Comparison of ENCODE assay signal across 21 cellular contexts in genomic region chr9:105027082-105027481, GRCh38.
"Had no signal": no experiment of that assay in that cellular context is flagged by ENCODE, and none has a peak within 500 bp of the region (broad histone marks: within the 10 kb centered on the region; RNA-seq: fewer than 3 reads in every experiment).

No MANE protein-coding gene starts in this region.

- DNase-seq: activated CD4-positive, alpha-beta T cell treated with anti-CD3 and anti-CD28 coated beads for 36 hours; activated CD4-positive, alpha-beta T cell treated with anti-CD3 and anti-CD28 coated beads, Interleukin-2, amount 50 U/mL, for 48 hours; activated effector memory CD4-positive, alpha-beta T cell treated with anti-CD3 and anti-CD28 coated beads, Interleukin-2, amount 50 U/mL, for 16 hours; activated naive CD4-positive, alpha-beta T cell treated with anti-CD3 and anti-CD28 coated beads, Interleukin-2, amount 10 ng/mL, durations not matched to agents 7 days and 5 days; activated T-cell treated with anti-CD3 and anti-CD28 coated beads, Interleukin-2, amount 50 U/mL, for 48 hours; amygdala; effector CD8-positive, alpha-beta T cell; kidney; naive thymus-derived CD4-positive, alpha-beta T cell; ovary; right cardiac atrium; stimulated activated CD4-positive, alpha-beta T cell treated with anti-CD3 and anti-CD28 coated beads, Interleukin-12 subunit alpha, Interleukin-12 subunit beta, amount 100 ng/mL, for 4 hours; stimulated activated CD4-positive, alpha-beta T cell treated with anti-CD3 and anti-CD28 coated beads, Interleukin-4, amount 100 ng/mL, for 4 hours; stimulated activated naive CD8-positive, alpha-beta T cell treated with anti-CD3 and anti-CD28 coated beads, Interleukin-15, Interleukin-2, amounts not matched to agents 100 U/mL and 50 U/mL, for 24 hours; T-helper 9 cell; thyroid gland had no signal

- H3K27ac ChIP-seq: cardiac muscle cell, foreskin keratinocyte, ovary, prostate gland, thyroid gland had no signal

- H3K4me1 ChIP-seq: foreskin keratinocyte, prostate gland, thyroid gland had no signal

- H3K9me3 ChIP-seq: ovary, prostate gland, thyroid gland had no signal

- H3K27me3 ChIP-seq: cardiac muscle cell, foreskin keratinocyte, ovary, thyroid gland had no signal

- ATAC-seq: activated CD4-positive, alpha-beta T cell treated with anti-CD3 and anti-CD28 coated beads for 36 hours; naive thymus-derived CD4-positive, alpha-beta T cell; right cardiac atrium; stimulated activated naive CD8-positive, alpha-beta T cell treated with anti-CD3 and anti-CD28 coated beads, Interleukin-15, Interleukin-2, amounts not matched to agents 100 U/mL and 50 U/mL, for 24 hours; WTC11 had no signal

- H3K4me3 ChIP-seq: cardiac muscle cell, lung, ovary, prostate gland, thyroid gland had no signal

- H3K36me3 ChIP-seq: cardiac muscle cell, ovary, prostate gland, thyroid gland had no signal
